8 cellular contexts compared by ENCODE assay signal in genomic region chr11:46701078-46701654, GRCh38. TPM values are rescaled to one million over a fixed set of nuclear protein-coding genes. Genes with fewer than 3 reads are reported as not detected.
DNase-seq lines count a peak whose midpoint lies in the region; ATAC-seq and TF ChIP-seq lines count a peak whose summit lies in the region.

No MANE protein-coding gene starts in this region.

- no peak overlapping the region for H2BK5ac ChIP-seq in H9 (ENCODE audit: insufficient read length, low read length)

- H3K9me3 Mint-ChIP-seq in H9 = no peaks in the 10 kb centered on the region

- intact Hi-C loops in vagina (cut with DNase I) = no loop called here

- peak overlapping the region; percentile 72; the same call in 1 of the 2 replicates for H3K14ac ChIP-seq in H9 (ENCODE audit: insufficient read depth, low read length)

- no peak overlapping the region for H3K18ac ChIP-seq in H9 (ENCODE audit: insufficient read length, low read depth, low read length)

- H3K27ac Mint-ChIP-seq in H9 = peak overlapping the region; percentile 100; a peak in 6 of 7 replicates

- H3K23ac ChIP-seq in H9 (ENCODE audit: insufficient read length, low read depth, low read length) = no peak overlapping the region

- no peak for DNase-seq in AG09309 (ENCODE audit: low read depth)
- no peak for DNase-seq in H9
- DNase-seq in lung (ENCODE audit: low spot score) = no peak
- DNase-seq in vagina (ENCODE audit: extremely low spot score in 2 of 2) = no peak
- no peak for DNase-seq in NCI-H187 (lab: John Stamatoyannopoulos, UW)
- DNase-seq in NOMO-1 treated with dmso at 0.1 percent for 144 hours (lab: John Stamatoyannopoulos, UW; ENCODE audit: unreplicated experiment) = no peak
- no peak for DNase-seq in mucosa of gallbladder (ENCODE audit: low spot score)

- H3K27me3 ChIP-seq in H9 (ENCODE audit: insufficient read depth, low read length) (no peaks in the 10 kb centered on the region), lung (ENCODE audit: control insufficient read depth, insufficient read depth) (no peaks in the 10 kb centered on the region), vagina (no peaks in the 10 kb centered on the region)

- WGBS in H9 (ENCODE audit: extremely low coverage, insufficient read length, low lambda C conversion rate) = no CpG with 5 or more reads among the region's 29 CpGs
- WGBS in lung, 2 donors = 1 to 2% methylated on average over 29 of the region's 29 CpGs

- peaks cover 6% of the 10 kb centered on the region; the same call in 1 of the 2 replicates for H3K79me2 ChIP-seq in H9 (ENCODE audit: insufficient read depth, low read length)

- peak overlapping the region; percentile 96 for H3K9ac ChIP-seq in H9 (ENCODE audit: extremely low read depth, insufficient read length, low read length)

- no peak overlapping the region for H3K4ac ChIP-seq in H9 (ENCODE audit: low read depth, low read length)

- H3K4me3 ChIP-seq in AG09309 (ENCODE audit: control insufficient read depth, low read depth, low read length) (peak overlapping the region; percentile 71), lung (peak overlapping the region; percentile 75), vagina (peak overlapping the region; percentile 78 to 93)

- no peak overlapping the region for H3T11ph ChIP-seq in H9 (ENCODE audit: low read length)

- H3K27me3 Mint-ChIP-seq in H9 (ENCODE audit: low read depth) = no peaks in the 10 kb centered on the region

- H3K36me3 ChIP-seq in lung (ENCODE audit: control insufficient read depth in 2 of 2, insufficient read depth in 2 of 2, low read length in 2 of 2) (peaks cover 27 to 37% of the 10 kb centered on the region in 2 donors), vagina (peaks cover 0 to 28% of the 10 kb centered on the region in 2 donors)

- H4K8ac ChIP-seq in H9 (replicated peaks; ENCODE audit: insufficient read length, low read depth, low read length) = no peak overlapping the region

- TF ChIP-seq CTCF in AG09309 (IDR thresholded peaks at IDR 0.05; ENCODE audit: control insufficient read depth, insufficient read depth, low read depth, low read length, missing control alignments) (no peak), H9 (conservative IDR thresholded peaks at IDR 0.05) (no peak), lung (IDR thresholded peaks at IDR 0.05; ENCODE audit: control extremely low read depth, extremely low read depth) (no peak), vagina (IDR thresholded peaks at IDR 0.05) (no peak)

- H4K91ac ChIP-seq in H9 (ENCODE audit: insufficient read length, low read depth, low read length) = no peak overlapping the region

- no peaks in the 10 kb centered on the region for H3K9me3 ChIP-seq in H9 (ENCODE audit: control insufficient read depth, low read depth, low read length)
- no peaks in the 10 kb centered on the region for H3K9me3 ChIP-seq in lung (ENCODE audit: control insufficient read depth in 2 of 2, insufficient read depth in 1 of 2, low read length in 1 of 2)
- H3K9me3 ChIP-seq in vagina = no peaks in the 10 kb centered on the region

- no peaks in the 10 kb centered on the region for H3K4me1 ChIP-seq in H9 (ENCODE audit: insufficient read depth, low read length)
- H3K4me1 ChIP-seq in lung (ENCODE audit: control insufficient read depth in 2 of 2, insufficient read depth in 2 of 2, low read length in 2 of 2) = peaks cover 4 to 14% of the 10 kb centered on the region in 2 donors
- peaks cover 56% of the 10 kb centered on the region for H3K4me1 ChIP-seq in vagina

- no peak for TF ChIP-seq POLR2A in vagina (IDR thresholded peaks at IDR 0.05)

- H2BK15ac ChIP-seq in H9 (ENCODE audit: low read depth, low read length) = no peak overlapping the region

- no peak overlapping the region for H2AK5ac ChIP-seq in H9 (ENCODE audit: insufficient read length, low read length)

- H2BK12ac ChIP-seq in H9 (ENCODE audit: insufficient read length, low read depth, low read length) = no peak overlapping the region

- H3K27ac ChIP-seq in H9 (ENCODE audit: insufficient read length, low read depth, low read length) = peak overlapping the region; percentile 72
- H3K27ac ChIP-seq in angular gyrus (ENCODE audit: low read depth, low read length) = peak overlapping the region; percentile 96
- peak overlapping the region; percentile 70 to 93 for H3K27ac ChIP-seq in lung (ENCODE audit: low read depth in 1 of 2, low read length in 1 of 2)
- peak overlapping the region; percentile 95 for H3K27ac ChIP-seq in vagina

- peak overlapping the region; percentile 95 for H3K4me2 ChIP-seq in H9 (ENCODE audit: insufficient read depth, insufficient read length, low read length)

- no peak overlapping the region for H2BK20ac ChIP-seq in H9 (ENCODE audit: low read depth, low read length, poor library complexity, severe bottlenecking)

- no peak overlapping the region for H2AFZ ChIP-seq in H9 (ENCODE audit: low read length)

- ATAC-seq in lung (ENCODE audit: insufficient read depth, low FRiP score) = no peak

- H3K79me1 ChIP-seq in H9 (ENCODE audit: insufficient read depth, low read depth, low read length, poor library complexity, severe bottlenecking) = no peaks in the 10 kb centered on the region

- H3K56ac ChIP-seq in H9 (ENCODE audit: insufficient read length, low read depth, low read length) = no peak overlapping the region

- H4K20me1 ChIP-seq in H9 (ENCODE audit: control insufficient read depth, insufficient read depth, insufficient read length) = no peaks in the 10 kb centered on the region

- H3K4me3 Mint-ChIP-seq in H9 = peak overlapping the region; percentile 98 to 99

- no peak overlapping the region for H2BK120ac ChIP-seq in H9 (ENCODE audit: low read depth, low read length, poor library complexity, severe bottlenecking)

- peaks cover 3% of the 10 kb centered on the region for H3K23me2 ChIP-seq in H9 (ENCODE audit: insufficient read length, low read depth, low read length, poor library complexity, severe bottlenecking)

- peaks cover 15 to 20% of the 10 kb centered on the region in 2 experiments for H3K4me1 Mint-ChIP-seq in H9

- no peak overlapping the region for H4K5ac ChIP-seq in H9 (ENCODE audit: insufficient read length, low read depth, low read length)

- peaks cover 20 to 43% (median 43%) of the 10 kb centered on the region in 3 experiments; a peak in 6 of 7 replicates for H3K36me3 Mint-ChIP-seq in H9 (ENCODE audit: insufficient read depth in 1 of 3, low read depth in 3 of 3)

RNA-seq across cellular contexts. Expression of gene ZNF408, which starts 0.3 kb away (rescaled TPM):
- total RNA-seq in H9 (2021) (16.6 and 16.9 TPM in 2 replicates), lung (10 to 100 TPM in 1 of 2 donors, 1 to 10 TPM in 1; 3.2 to 12.7 TPM), vagina (12.5 TPM), mucosa of gallbladder (12.9 TPM)
- polyA plus RNA-seq in lung = 1 to 10 TPM; 5.8 to 7.9 TPM

RNA-seq across cellular contexts. Expression of gene ARHGAP1, which starts 0.7 kb away (rescaled TPM):
- total RNA-seq in H9 (2021) (45.3 and 47.9 TPM in 2 replicates), lung (10 to 100 TPM; 41.5 to 87.9 TPM), vagina (80.3 TPM), mucosa of gallbladder (138 TPM)
- polyA plus RNA-seq in lung = 10 to 100 TPM; 23.3 to 31.7 TPM

RNA-seq across cellular contexts. Expression of gene F2, which starts 17.8 kb away (rescaled TPM):
- total RNA-seq in H9 (2021) (not detected in 2 replicates), lung (under 1 TPM; 0.26 to 0.40 TPM), vagina (not detected), mucosa of gallbladder (21.4 TPM)
- polyA plus RNA-seq in lung = under 1 TPM in 1 of 2 donors, not detected in 1; 0.01 TPM

Comparison
In these comparisons a context has a peak if more than half of its experiments do, and no peak if none do; other contexts are left out.
1. RNA of gene F2, which starts 17.8 kb away (total RNA-seq): 21.4 TPM in mucosa of gallbladder (single experiment); 0.26 to 0.40 TPM in lung, not detected in H9 and not detected in vagina (single experiment); every median in the first group is over 10 times any median in the second.
2. Peak in every context shown above with its lines, with median percentiles within 50 percentile points of each other: H3K4me3 ChIP-seq and H3K27ac ChIP-seq.